ENCODE assay signal across 14 cellular contexts in the genomic region with DNA sequence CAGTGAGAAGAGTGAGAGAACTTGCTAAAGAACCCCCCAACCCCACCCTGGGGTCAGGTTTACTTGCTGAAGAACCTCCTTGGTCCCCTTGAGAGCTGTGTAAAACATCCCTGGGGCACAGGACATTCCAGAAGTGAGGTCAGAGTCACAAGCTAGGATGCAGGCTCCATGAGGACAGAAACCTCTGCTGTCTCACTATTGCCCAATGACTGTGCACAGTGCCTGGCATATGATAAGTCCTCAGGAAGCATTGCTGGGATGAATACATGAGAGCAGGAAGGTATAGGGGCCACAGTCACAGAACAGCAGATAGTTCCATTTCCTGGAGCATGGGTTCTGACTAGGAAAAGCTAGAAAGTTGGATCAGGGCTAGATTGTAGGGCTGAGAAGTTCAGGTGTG. TPM values are rescaled to one million over a fixed set of nuclear protein-coding genes. Genes with fewer than 3 reads are reported as not detected.
DNase-seq lines count a peak whose midpoint lies in the region; ATAC-seq and TF ChIP-seq lines count a peak whose summit lies in the region.
"Had no signal": no experiment of that assay in that cellular context is flagged by ENCODE, and none has a peak within 500 bp of the region (broad histone marks: within the 10 kb centered on the region; RNA-seq: fewer than 3 reads in every experiment).

No MANE protein-coding gene starts in this region.

- peaks cover 52% of the 10 kb centered on the region for H3F3A ChIP-seq in GM23248 (ENCODE audit: insufficient read depth)

- peaks cover 12% of the 10 kb centered on the region for H3K27me3 Mint-ChIP-seq in activated naive CD4-positive, alpha-beta T cell treated with anti-CD3 and anti-CD28 coated beads, Interleukin-2, amount 10 ng/mL, durations not matched to agents 7 days and 5 days

- no peaks in the 10 kb centered on the region for H3K36me3 Mint-ChIP-seq in activated naive CD4-positive, alpha-beta T cell treated with anti-CD3 and anti-CD28 coated beads, Interleukin-2, amount 10 ng/mL, durations not matched to agents 7 days and 5 days
- H3K36me3 Mint-ChIP-seq: activated CD4-positive, alpha-beta memory T cell treated with anti-CD3 and anti-CD28 coated beads for 36 hours had no signal

- H3K79me2 ChIP-seq in GM23248 (ENCODE audit: insufficient read depth) (peaks cover 65% of the 10 kb centered on the region), osteoblast (ENCODE audit: insufficient read depth, low read length) (peaks cover 74% of the 10 kb centered on the region)

- no peak overlapping the region for H2AFZ ChIP-seq in GM23248
- no peak overlapping the region for H2AFZ ChIP-seq in osteoblast (ENCODE audit: low read length)

- H3K9me3 ChIP-seq in GM23248 (ENCODE audit: low read depth) (no peaks in the 10 kb centered on the region), osteoblast (ENCODE audit: low read depth, low read length) (no peaks in the 10 kb centered on the region)

- in situ Hi-C loops in GM23248 (cut with MboI) = no loop called here

- H3K9me3 Mint-ChIP-seq in activated naive CD4-positive, alpha-beta T cell treated with anti-CD3 and anti-CD28 coated beads, Interleukin-2, amount 10 ng/mL, durations not matched to agents 7 days and 5 days = no peaks in the 10 kb centered on the region
- H3K9me3 Mint-ChIP-seq: activated CD4-positive, alpha-beta memory T cell treated with anti-CD3 and anti-CD28 coated beads for 36 hours had no signal

- H3K4me3 Mint-ChIP-seq in activated naive CD4-positive, alpha-beta T cell treated with anti-CD3 and anti-CD28 coated beads, Interleukin-2, amount 10 ng/mL, durations not matched to agents 7 days and 5 days = no peak overlapping the region
- H3K4me3 Mint-ChIP-seq: activated CD4-positive, alpha-beta memory T cell treated with anti-CD3 and anti-CD28 coated beads for 36 hours had no signal

- H3K4me3 ChIP-seq in GM23248 (no peak overlapping the region), osteoblast (ENCODE audit: insufficient read depth, low read length) (no peak overlapping the region)

- DNase-seq in GM23248 (peak; percentile 76), RKO (ENCODE audit: low spot score) (peak; percentile 42), epithelial cell of prostate (ENCODE audit: low read depth, low spot score) (no peak), osteoblast (ENCODE audit: insufficient read length, low spot score, missing footprints) (no peak), NCI-H1694 treated with DMSO at 0.1 percent for 48 hours (lab: John Stamatoyannopoulos, UW) (no peak), NCI-H446 treated with DMSO at 0.1 percent for 48 hours (lab: John Stamatoyannopoulos, UW) (no peak)
- no peak for DNase-seq in activated naive CD4-positive, alpha-beta T cell treated with anti-CD3 and anti-CD28 coated beads, Interleukin-2, amount 10 ng/mL, durations not matched to agents 7 days and 5 days
- DNase-seq: activated CD4-positive, alpha-beta memory T cell treated with anti-CD3 and anti-CD28 coated beads for 36 hours; activated T-cell treated with anti-CD3 and anti-CD28 coated beads, Interleukin-2, amount 50 U/mL, for 48 hours; NCI-H526 treated with DMSO at 0.1 percent for 48 hours; OCI-M1; stimulated activated CD4-positive, alpha-beta T cell treated with anti-CD3 and anti-CD28 coated beads, Interleukin-2, amount 100 ng/mL, for 48 hours had no signal

- no peak overlapping the region for H3K27ac Mint-ChIP-seq in activated naive CD4-positive, alpha-beta T cell treated with anti-CD3 and anti-CD28 coated beads, Interleukin-2, amount 10 ng/mL, durations not matched to agents 7 days and 5 days
- H3K27ac Mint-ChIP-seq: activated CD4-positive, alpha-beta memory T cell treated with anti-CD3 and anti-CD28 coated beads for 36 hours had no signal

- H3K4me1 Mint-ChIP-seq in activated naive CD4-positive, alpha-beta T cell treated with anti-CD3 and anti-CD28 coated beads, Interleukin-2, amount 10 ng/mL, durations not matched to agents 7 days and 5 days = peaks cover 21% of the 10 kb centered on the region

- H3K4me2 ChIP-seq in GM23248 (ENCODE audit: unreplicated experiment) (no peak overlapping the region), osteoblast (ENCODE audit: insufficient read depth, low read length) (no peak overlapping the region)

- TF ChIP-seq CTCF in osteoblast (IDR thresholded peaks at IDR 0.05; ENCODE audit: extremely low read depth, low read depth, low read length) = no peak

- CTCF ChIA-PET in activated naive CD4-positive, alpha-beta T cell treated with anti-CD3 and anti-CD28 coated beads, Interleukin-2, amount 10 ng/mL, durations not matched to agents 7 days and 5 days (lab: Charles Lee) = interaction anchor here (1.7 kb wide), 1 partner anchor 14 kb away, joined by 12 read pairs; no protein-coding TSS in a partner anchor

- H3K4me1 ChIP-seq in GM23248 (ENCODE audit: insufficient read depth) (peaks cover 55% of the 10 kb centered on the region), osteoblast (ENCODE audit: insufficient read depth, low read length) (peaks cover 62% of the 10 kb centered on the region)

- H3K27me3 ChIP-seq in GM23248 (replicated peaks; ENCODE audit: insufficient read depth) = no peaks in the 10 kb centered on the region
- no peaks in the 10 kb centered on the region for H3K27me3 ChIP-seq in osteoblast (ENCODE audit: insufficient read depth, low read length)

- no peak for ATAC-seq in GM21786 (IDR thresholded peaks at IDR 0.05; ENCODE audit: unreplicated experiment)
- ATAC-seq: sciatic nerve had no signal

- H3K9me2 ChIP-seq in GM23248 (ENCODE audit: insufficient read depth) = no peaks in the 10 kb centered on the region

- H3K36me3 ChIP-seq in GM23248 (ENCODE audit: low read depth) (peaks cover 39% of the 10 kb centered on the region), osteoblast (ENCODE audit: insufficient read depth, low read length) (peaks cover 62% of the 10 kb centered on the region)

- H3K9ac ChIP-seq in GM23248 = peak overlapping the region; percentile 22; the same call in 1 of the 2 replicates

- H4K20me1 ChIP-seq in GM23248 (ENCODE audit: insufficient read depth) (no peaks in the 10 kb centered on the region), osteoblast (ENCODE audit: insufficient read depth, low read length) (no peaks in the 10 kb centered on the region)

- H3K27ac ChIP-seq in GM23248 (peak overlapping the region; percentile 63), epithelial cell of prostate (peak overlapping the region; percentile 98), osteoblast (ENCODE audit: low read depth, low read length) (peak overlapping the region; percentile 61)

RNA-seq across cellular contexts. Expression of gene NT5E, which starts 18.4 kb away (rescaled TPM):
- 264 and 293 TPM in 2 replicates for total RNA-seq in GM23248 (2014; rRNA removed; shearing (Covaris generic))
- polyA plus RNA-seq in GM23248 (2016; fragmentation: Nextera tagmentation; extraction: Ambion mirVana) = 201 and 205 TPM in 2 replicates
- total RNA-seq in osteoblast = 219 and 280 TPM in 2 replicates

Comparison
In these comparisons a context has a peak if more than half of its experiments do, and no peak if none do; other contexts are left out.
1. DNase-seq: peak in GM23248 (single experiment) and RKO (single experiment); none in epithelial cell of prostate (single experiment), osteoblast (single experiment), NCI-H1694 treated with DMSO at 0.1 percent for 48 hours (single experiment), NCI-H446 treated with DMSO at 0.1 percent for 48 hours (single experiment) and activated naive CD4-positive, alpha-beta T cell treated with anti-CD3 and anti-CD28 coated beads, Interleukin-2, amount 10 ng/mL, durations not matched to agents 7 days and 5 days (single experiment).
2. Peak in every context shown above with its lines, with median percentiles within 50 percentile points of each other: H3K27ac ChIP-seq.